ENCODE assay signal across 10 cellular contexts in the genomic region with DNA sequence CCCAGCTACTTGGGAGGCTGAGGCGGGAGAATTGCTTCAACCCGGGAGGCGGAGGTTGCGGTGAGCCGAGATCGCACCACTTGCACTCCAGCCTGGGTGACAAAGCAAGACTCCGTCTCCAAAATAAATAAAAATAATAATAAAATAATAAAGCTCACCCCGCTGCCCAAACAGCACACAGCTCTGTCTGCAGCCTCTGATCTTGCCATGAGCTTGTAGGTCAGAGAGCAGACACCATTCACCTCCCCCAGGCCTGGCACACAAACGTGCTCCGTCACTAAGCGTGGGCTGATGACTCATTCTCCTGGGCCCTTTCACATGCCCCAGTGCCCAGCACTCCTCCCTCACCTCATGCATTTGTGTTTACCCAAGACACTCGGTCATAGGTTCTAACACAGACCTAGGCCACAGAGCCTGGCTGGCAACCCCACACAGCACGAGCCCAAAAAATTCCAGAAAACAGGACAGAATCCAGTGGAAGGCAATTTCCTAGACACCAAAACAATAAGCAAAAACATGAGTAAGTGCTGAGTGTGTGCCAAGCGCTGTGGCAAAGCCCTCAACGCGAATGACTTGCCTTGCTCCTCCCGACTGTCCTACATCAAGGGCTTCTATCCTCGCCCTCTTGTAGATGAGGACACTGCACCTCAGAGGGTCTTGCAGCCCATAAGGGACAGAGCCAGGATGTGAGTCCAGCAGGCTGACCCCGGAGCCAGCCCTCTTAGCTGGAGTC. TPM values are rescaled to one million over a fixed set of nuclear protein-coding genes. Genes with fewer than 3 reads are reported as not detected.
A peak's percentile ranks its signal among the peaks of the same experiment; 100 is the strongest.
DNase-seq lines count a peak whose midpoint lies in the region; ATAC-seq, FAIRE-seq and TF ChIP-seq lines count a peak whose summit lies in the region.
"Had no signal": no experiment of that assay in that cellular context is flagged by ENCODE, and none has a peak within 500 bp of the region (broad histone marks: within the 10 kb centered on the region; RNA-seq: fewer than 3 reads in every experiment).

No MANE protein-coding gene starts in this region.

- WGBS in HepG2 (ENCODE audit: low lambda C conversion rate) = 59% methylated on average over 19 of the region's 19 CpGs

- peak; percentile 68 to 85 for TF ChIP-seq EP300 in HepG2 (IDR thresholded peaks at IDR 0.05; ENCODE audit: low read depth in 2 of 2, low read length in 2 of 2)
- TF ChIP-seq EP300 in HepG2 (CRISPR knock-in tag; IDR thresholded peaks at IDR 0.05; ENCODE audit: borderline replicate concordance) = peak; percentile 86

- peak overlapping the region; percentile 60 for H3K27ac ChIP-seq in HepG2 (ENCODE audit: extremely low read length, insufficient read depth, low read length)

- TF ChIP-seq RAD21 in HepG2 (CRISPR knock-in tag; IDR thresholded peaks at IDR 0.05) = peak; percentile 22; the same call in 1 of the 2 replicates

- H4K20me1 ChIP-seq in HepG2 (ENCODE audit: insufficient read depth, low read length) = no peaks in the 10 kb centered on the region

- peak; percentile 80 for DNase-seq in DMS153 (lab: John Stamatoyannopoulos, UW)
- DNase-seq in DMS153 treated with DMSO at 0.1 percent for 48 hours (lab: John Stamatoyannopoulos, UW; ENCODE audit: unreplicated experiment) = no peak
- DNase-seq in NCI-H446 treated with DMSO at 0.1 percent for 48 hours (lab: John Stamatoyannopoulos, UW) = peak; percentile 89
- peak; percentile 93 to 95 for DNase-seq in cardiac fibroblast (ENCODE audit: low read depth in 2 of 2)
- DNase-seq in HepG2 (ENCODE audit: low spot score) = peak; percentile 96
- peak; percentile 15 to 52 for DNase-seq in stimulated activated effector memory CD8-positive, alpha-beta T cell treated with anti-CD3 and anti-CD28 coated beads, Interleukin-12 subunit alpha, Interleukin-12 subunit beta, amount 100 ng/mL, for 72 hours (ENCODE audit: low spot score in 2 of 2)

- peaks cover 11% of the 10 kb centered on the region for H3K4me1 Mint-ChIP-seq in stimulated activated effector memory CD8-positive, alpha-beta T cell treated with anti-CD3 and anti-CD28 coated beads, Interleukin-12 subunit alpha, Interleukin-12 subunit beta, amount 100 ng/mL, for 72 hours

- BruUV-seq in HepG2 (replicated peaks; lab: Mats Ljungman, UMichigan) = no TSS peak

- H3K4me1 ChIP-seq in HepG2 (ENCODE audit: insufficient read depth, low read length) = peaks cover 80% of the 10 kb centered on the region

- peak overlapping the region; percentile 46 for H3K4me2 ChIP-seq in HepG2 (ENCODE audit: low read depth, low read length)

- TF ChIP-seq POLR2A in HepG2 (IDR thresholded peaks at IDR 0.05; ENCODE audit: insufficient read depth in 1 of 2, low read depth in 2 of 2, low read length in 2 of 2) = no peak

- peaks cover 16% of the 10 kb centered on the region for H3K79me2 ChIP-seq in HepG2 (ENCODE audit: insufficient read depth, low read length)

- no peaks in the 10 kb centered on the region for H3K36me3 Mint-ChIP-seq in stimulated activated effector memory CD8-positive, alpha-beta T cell treated with anti-CD3 and anti-CD28 coated beads, Interleukin-12 subunit alpha, Interleukin-12 subunit beta, amount 100 ng/mL, for 72 hours

- intact Hi-C loops in HepG2 (cut with micrococcal nuclease; ENCODE audit: unreplicated experiment) = loop anchor here (1.0 kb wide), 1 partner anchor 9 kb away; no protein-coding TSS in a partner anchor

- in situ Hi-C loops in HepG2 (cut with HindIII; ENCODE audit: extremely low pct_ligation_motif_present, low pct_unique_long_range_greater_than_20kb) = loop anchor here (10.0 kb wide), 1 partner anchor 45 kb away; no protein-coding TSS in a partner anchor

- peak overlapping the region; percentile 63 for H3K9ac ChIP-seq in HepG2 (ENCODE audit: insufficient read depth, low read depth, low read length)

- POLR2A ChIA-PET in HepG2 (lab: Yijun Ruan, JAX) = interaction anchor here (0.6 to 2.2 kb wide), 8 partner anchors 9 to 135 kb away, joined by 3 to 12 read pairs (median 4); partner anchors contain the start of gene ATP9A

- H3K4me3 ChIP-seq in cardiac fibroblast (replicated peaks in 1 of 2; ENCODE audit: low read depth in 2 of 2, low read length in 2 of 2) (no peak overlapping the region), HepG2 (replicated peaks in 1 of 3; ENCODE audit: insufficient read depth in 1 of 3, low read depth in 2 of 3, low read length in 3 of 3) (no peak overlapping the region; a peak in 1 of 6 replicates)

- ATAC-seq in HepG2 (peak; percentile 85), HG03139 (IDR thresholded peaks at IDR 0.05; ENCODE audit: unreplicated experiment) (no peak), GM21528 (IDR thresholded peaks at IDR 0.05; ENCODE audit: low FRiP score, unreplicated experiment) (no peak)
- ATAC-seq in stimulated activated effector memory CD8-positive, alpha-beta T cell treated with anti-CD3 and anti-CD28 coated beads, Interleukin-12 subunit alpha, Interleukin-12 subunit beta, amount 100 ng/mL, for 72 hours = peak; percentile 98

- peak overlapping the region; percentile 21 for H3K27ac Mint-ChIP-seq in stimulated activated effector memory CD8-positive, alpha-beta T cell treated with anti-CD3 and anti-CD28 coated beads, Interleukin-12 subunit alpha, Interleukin-12 subunit beta, amount 100 ng/mL, for 72 hours

- 0 out of 5 replicates have a peak, but pooled peaks cover 0 to 2% of the 10 kb centered on the region in 2 experiments for H3K36me3 ChIP-seq in HepG2 (replicated peaks in 1 of 2; ENCODE audit: control insufficient read depth in 1 of 2, insufficient read depth in 2 of 2, low read length in 2 of 2)

- no peaks in the 10 kb centered on the region for H3K9me3 ChIP-seq in HepG2 (ENCODE audit: low read length)

- no peak for TF ChIP-seq CTCF in cardiac fibroblast (IDR thresholded peaks at IDR 0.05; ENCODE audit: low read depth, low read length)
- TF ChIP-seq CTCF in HepG2 (CRISPR knock-in tag; IDR thresholded peaks at IDR 0.05) = no peak

- peak; percentile 44 for FAIRE-seq in HepG2 (lab: Jason Lieb, UNC)
- FAIRE-seq: A204.1, TTC549 had no signal

- H3K9me3 Mint-ChIP-seq in stimulated activated effector memory CD8-positive, alpha-beta T cell treated with anti-CD3 and anti-CD28 coated beads, Interleukin-12 subunit alpha, Interleukin-12 subunit beta, amount 100 ng/mL, for 72 hours = no peaks in the 10 kb centered on the region

- no peak overlapping the region for H2AFZ ChIP-seq in HepG2 (ENCODE audit: low read length)

- no peaks in the 10 kb centered on the region for H3K27me3 ChIP-seq in HepG2 (ENCODE audit: control insufficient read depth in 1 of 2, insufficient read depth in 2 of 2, low read length in 2 of 2)

- H3K4me3 Mint-ChIP-seq in stimulated activated effector memory CD8-positive, alpha-beta T cell treated with anti-CD3 and anti-CD28 coated beads, Interleukin-12 subunit alpha, Interleukin-12 subunit beta, amount 100 ng/mL, for 72 hours = no peak overlapping the region

- CTCF ChIA-PET in HepG2 (lab: Yijun Ruan, JAX; ENCODE audit: low intra/inter-chr PET ratio, low total read pairs) = no interaction called here

RNA-seq across cellular contexts. Expression of gene ATP9A, which starts 18.0 kb away (rescaled TPM):
- total RNA-seq in HepG2 (2016; rRNA removed; fragmentation: Illumina TruSeq; extraction: Trizol) = 11.0 and 11.8 TPM in 2 replicates
- 2.4 and 3.0 TPM in 2 replicates for total RNA-seq in HepG2 (2016; cell fraction: cytosol; rRNA removed; fragmentation: Illumina TruSeq; extraction: Trizol; ENCODE audit: low read depth)
- total RNA-seq in HepG2 (2016; cell fraction: insoluble cytoplasmic fraction; rRNA removed; fragmentation: Illumina TruSeq; extraction: Trizol) = 10.1 and 11.8 TPM in 2 replicates
- total RNA-seq in HepG2 (2016; cell fraction: membrane; rRNA removed; fragmentation: Illumina TruSeq; extraction: Trizol) = 5.1 and 5.8 TPM in 2 replicates
- total RNA-seq in HepG2 (2016; cell fraction: nucleus; rRNA removed; fragmentation: Illumina TruSeq; extraction: Trizol) = 13.2 and 14.5 TPM in 2 replicates
- polyA plus RNA-seq in HepG2 (2011; rRNA removed) = 18.5 and 19.2 TPM in 2 replicates
- polyA plus RNA-seq in HepG2 (2011; cell fraction: cytosol; rRNA removed) = 13.2 and 14.1 TPM in 2 replicates
- polyA plus RNA-seq in HepG2 (2011; cell fraction: nucleus; rRNA removed) = 31.8 and 35.3 TPM in 2 replicates
- polyA plus RNA-seq in HepG2 (2012) = 23.4 and 25.1 TPM in 2 replicates
- 0.52 and 0.55 TPM in 2 replicates for polyA plus RNA-seq in HepG2 (2016; cell fraction: cytosol; fragmentation: Illumina TruSeq; extraction: Trizol; ENCODE audit: low read depth)
- polyA plus RNA-seq in HepG2 (2016; cell fraction: insoluble cytoplasmic fraction; fragmentation: Illumina TruSeq; extraction: Trizol; ENCODE audit: low read depth) = 6.8 and 7.8 TPM in 2 replicates
- polyA plus RNA-seq in HepG2 (2016; cell fraction: membrane; fragmentation: Illumina TruSeq; extraction: Trizol; ENCODE audit: low read depth) = 2.0 and 2.2 TPM in 2 replicates
- 14.8 and 15.7 TPM in 2 replicates for polyA plus RNA-seq in HepG2 (2016; cell fraction: nucleus; fragmentation: Illumina TruSeq; extraction: Trizol; ENCODE audit: insufficient read depth, low read depth)
- 30.7 and 75.7 TPM in 2 replicates for polyA minus RNA-seq in HepG2 (2011; rRNA and poly(A)+ RNA removed; ENCODE audit: low replicate concordance)
- 25.1 and 28.6 TPM in 2 replicates for polyA minus RNA-seq in HepG2 (2011; cell fraction: cytosol; rRNA and poly(A)+ RNA removed)
- 37.2 and 39.9 TPM in 2 replicates for polyA minus RNA-seq in HepG2 (2011; cell fraction: nucleus; rRNA and poly(A)+ RNA removed)

RNA-seq across cellular contexts. Expression of gene SALL4, which starts 52.1 kb away (rescaled TPM):
- total RNA-seq in HepG2 (2016; rRNA removed; fragmentation: Illumina TruSeq; extraction: Trizol) = 0.17 and 0.33 TPM in 2 replicates
- 0.09 and 0.10 TPM in 2 replicates for total RNA-seq in HepG2 (2016; cell fraction: cytosol; rRNA removed; fragmentation: Illumina TruSeq; extraction: Trizol; ENCODE audit: low read depth)
- total RNA-seq in HepG2 (2016; cell fraction: insoluble cytoplasmic fraction; rRNA removed; fragmentation: Illumina TruSeq; extraction: Trizol) = 0.24 and 0.26 TPM in 2 replicates
- total RNA-seq in HepG2 (2016; cell fraction: membrane; rRNA removed; fragmentation: Illumina TruSeq; extraction: Trizol) = 0.24 and 0.25 TPM in 2 replicates
- total RNA-seq in HepG2 (2016; cell fraction: nucleus; rRNA removed; fragmentation: Illumina TruSeq; extraction: Trizol) = 0.34 and 0.47 TPM in 2 replicates
- polyA plus RNA-seq in HepG2 (2011; rRNA removed) = 1.5 and 1.8 TPM in 2 replicates
- 0.56 and 0.67 TPM in 2 replicates for polyA plus RNA-seq in HepG2 (2011; cell fraction: cytosol; rRNA removed)
- polyA plus RNA-seq in HepG2 (2011; cell fraction: nucleus; rRNA removed) = 5.4 and 6.2 TPM in 2 replicates
- 2.7 and 4.4 TPM in 2 replicates for polyA plus RNA-seq in HepG2 (2012)
- not detected in 2 replicates for polyA plus RNA-seq in HepG2 (2016; cell fraction: cytosol; fragmentation: Illumina TruSeq; extraction: Trizol; ENCODE audit: low read depth)
- polyA plus RNA-seq in HepG2 (2016; cell fraction: insoluble cytoplasmic fraction; fragmentation: Illumina TruSeq; extraction: Trizol; ENCODE audit: low read depth) = 0.13 and 0.20 TPM in 2 replicates
- polyA plus RNA-seq in HepG2 (2016; cell fraction: membrane; fragmentation: Illumina TruSeq; extraction: Trizol; ENCODE audit: low read depth) = 0.05 and 0.10 TPM in 2 replicates
- polyA plus RNA-seq in HepG2 (2016; cell fraction: nucleus; fragmentation: Illumina TruSeq; extraction: Trizol; ENCODE audit: insufficient read depth, low read depth) = 2.4 and 4.2 TPM in 2 replicates
- polyA minus RNA-seq in HepG2 (2011; rRNA and poly(A)+ RNA removed; ENCODE audit: low replicate concordance) = 1.5 and 6.5 TPM in 2 replicates
- polyA minus RNA-seq in HepG2 (2011; cell fraction: cytosol; rRNA and poly(A)+ RNA removed) = 1.4 and 1.5 TPM in 2 replicates
- polyA minus RNA-seq in HepG2 (2011; cell fraction: nucleus; rRNA and poly(A)+ RNA removed) = 2.0 and 2.1 TPM in 2 replicates

Comparison
In these comparisons a context has a peak if more than half of its experiments do, and no peak if none do; other contexts are left out.
1. ATAC-seq: peak in HepG2 (single experiment) and stimulated activated effector memory CD8-positive, alpha-beta T cell treated with anti-CD3 and anti-CD28 coated beads, Interleukin-12 subunit alpha, Interleukin-12 subunit beta, amount 100 ng/mL, for 72 hours (single experiment); none in HG03139 (single experiment) and GM21528 (single experiment).